Comparison of ENCODE assay signal across 12 cellular contexts in the genomic region with DNA sequence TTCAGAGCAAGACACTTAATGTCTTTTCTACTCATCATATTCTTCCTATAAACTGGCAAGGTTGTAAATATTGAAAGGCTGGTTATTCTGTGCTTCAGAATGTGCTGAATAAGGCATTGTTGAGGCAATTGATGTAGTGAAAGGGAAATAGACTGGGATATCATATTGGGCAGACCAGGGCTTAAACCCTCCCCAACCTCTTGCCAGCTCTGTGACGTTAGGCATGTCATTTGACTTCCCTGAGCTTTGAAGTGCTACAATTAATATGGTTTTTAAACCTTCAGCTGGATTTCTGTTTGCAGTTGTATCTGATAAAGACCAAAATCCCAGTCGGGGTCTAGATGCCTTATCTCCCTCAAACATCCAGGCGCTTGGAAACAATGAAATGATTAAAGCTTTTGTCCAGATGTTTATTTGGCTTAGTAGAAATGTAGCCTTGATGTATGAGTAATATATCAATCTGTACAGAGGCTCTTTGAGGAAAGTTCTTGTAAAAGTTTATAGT.
DNase-seq lines count a peak whose midpoint lies in the region; ATAC-seq and TF ChIP-seq lines count a peak whose summit lies in the region.
"Had no signal": no experiment of that assay in that cellular context is flagged by ENCODE, and none has a peak within 500 bp of the region (broad histone marks: within the 10 kb centered on the region; RNA-seq: fewer than 3 reads in every experiment).

No MANE protein-coding gene starts in this region.

- no peak for ATAC-seq in CD8-positive, alpha-beta T cell
- peak; percentile 6 for ATAC-seq in HG02884 (IDR thresholded peaks at IDR 0.05; ENCODE audit: unreplicated experiment)
- ATAC-seq in GM21723 (IDR thresholded peaks at IDR 0.05; ENCODE audit: unreplicated experiment): no peak
- no peak for ATAC-seq in GM18502 (IDR thresholded peaks at IDR 0.05; ENCODE audit: poor library complexity, unreplicated experiment)

- H3K9ac ChIP-seq in adipocyte (ENCODE audit: low read length): peak overlapping the region; percentile 24

- no peak for TF ChIP-seq CTCF in CD8-positive, alpha-beta T cell (IDR thresholded peaks at IDR 0.05)
- TF ChIP-seq CTCF in mesothelial cell of epicardium (IDR thresholded peaks at IDR 0.05; ENCODE audit: unreplicated experiment) (no peak), GM10266 (IDR thresholded peaks at IDR 0.05; ENCODE audit: control insufficient read depth, insufficient read depth, low read depth, missing control alignments) (no peak)

- peak overlapping the region; percentile 57 for H3K4me3 Mint-ChIP-seq in CD8-positive, alpha-beta T cell
- no peak overlapping the region for H3K4me3 Mint-ChIP-seq in mesothelial cell of epicardium

- CTCF ChIA-PET in CD8-positive, alpha-beta T cell (lab: Charles Lee): interaction anchor here (0.6 to 3.9 kb wide), 15 partner anchors 10 to 411 kb away, joined by 3 to 16 read pairs (median 3); a partner anchor contains a TSS

- H3K27ac ChIP-seq in CD8-positive, alpha-beta T cell (ENCODE audit: low read depth, low read length): no peak overlapping the region

- POLR2A ChIA-PET in CD8-positive, alpha-beta T cell (lab: Charles Lee): no interaction called here

- no peaks in the 10 kb centered on the region for H3K36me3 ChIP-seq in CD8-positive, alpha-beta T cell (ENCODE audit: insufficient read depth, low read length)
- peaks cover 43% of the 10 kb centered on the region for H3K36me3 ChIP-seq in adipocyte (ENCODE audit: control insufficient read depth, insufficient read depth, low read length, severe bottlenecking)

- H3K27me3 Mint-ChIP-seq in CD8-positive, alpha-beta T cell (ENCODE audit: low read depth): peaks cover 11% of the 10 kb centered on the region
- no peaks in the 10 kb centered on the region for H3K27me3 Mint-ChIP-seq in mesothelial cell of epicardium (ENCODE audit: low read depth)

- no peak overlapping the region for H3K27ac Mint-ChIP-seq in CD8-positive, alpha-beta T cell
- peak overlapping the region; percentile 93 for H3K27ac Mint-ChIP-seq in mesothelial cell of epicardium

- H3K27me3 ChIP-seq in CD8-positive, alpha-beta T cell (ENCODE audit: insufficient read depth, low read length): no peaks in the 10 kb centered on the region
- no peaks in the 10 kb centered on the region for H3K27me3 ChIP-seq in adipocyte (replicated peaks; ENCODE audit: control insufficient read depth, insufficient read depth, low read length)

- intact Hi-C loops in CD8-positive, alpha-beta T cell (cut with DNase I, micrococcal nuclease): loop anchor here (5.0 to 10.0 kb wide), 3 partner anchors 180 to 403 kb away; no protein-coding TSS in a partner anchor

- H3K4me1 ChIP-seq in CD8-positive, alpha-beta T cell (ENCODE audit: insufficient read depth, low read length): no peaks in the 10 kb centered on the region
- H3K4me1 ChIP-seq in adipocyte (ENCODE audit: control insufficient read depth, insufficient read depth, low read length): peaks cover 57% of the 10 kb centered on the region

- no peaks in the 10 kb centered on the region for H3K9me3 ChIP-seq in CD8-positive, alpha-beta T cell (ENCODE audit: low read length)
- H3K9me3 ChIP-seq in adipocyte (ENCODE audit: control insufficient read depth, low read length): no peaks in the 10 kb centered on the region

- H3K4me1 Mint-ChIP-seq in CD8-positive, alpha-beta T cell (ENCODE audit: low read depth): peaks cover 4% of the 10 kb centered on the region
- peaks cover 46% of the 10 kb centered on the region for H3K4me1 Mint-ChIP-seq in mesothelial cell of epicardium

- no peaks in the 10 kb centered on the region for H3K9me3 Mint-ChIP-seq in CD8-positive, alpha-beta T cell
- no peaks in the 10 kb centered on the region for H3K9me3 Mint-ChIP-seq in mesothelial cell of epicardium

- H3K36me3 Mint-ChIP-seq in CD8-positive, alpha-beta T cell: no peaks in the 10 kb centered on the region
- H3K36me3 Mint-ChIP-seq in mesothelial cell of epicardium: peaks cover 8% of the 10 kb centered on the region

- no peak overlapping the region for H3K4me3 ChIP-seq in CD8-positive, alpha-beta T cell (ENCODE audit: low read depth, low read length)
- H3K4me3 ChIP-seq in adipocyte (ENCODE audit: low read length): no peak overlapping the region

- DNase-seq in CD8-positive, alpha-beta T cell: no peak
- DNase-seq in adipocyte (ENCODE audit: low read depth) (peak; percentile 46), mesothelial cell of epicardium (ENCODE audit: low spot score in 2 of 2, unreplicated experiment in 2 of 2) (no peak), GM10266 (ENCODE audit: extremely low spot score) (no peak)
- DNase-seq in stimulated activated CD4-positive, alpha-beta T cell treated with anti-CD3 and anti-CD28 coated beads, Interleukin-4, amount 100 ng/mL, for 4 hours: no peak
- DNase-seq: activated CD4-positive, CD25-positive, alpha-beta regulatory T cell treated with anti-CD3 and anti-CD28 coated beads, Interleukin-2, amount 50 U/mL, for 72 hours; aorta; glutamatergic neuron; stimulated activated CD4-positive, alpha-beta T cell treated with anti-CD3 and anti-CD28 coated beads, Interleukin-4, amount 100 ng/mL, for 1 hour had no signal
